ENCODE assay signal across 8 cellular contexts in the genomic region with DNA sequence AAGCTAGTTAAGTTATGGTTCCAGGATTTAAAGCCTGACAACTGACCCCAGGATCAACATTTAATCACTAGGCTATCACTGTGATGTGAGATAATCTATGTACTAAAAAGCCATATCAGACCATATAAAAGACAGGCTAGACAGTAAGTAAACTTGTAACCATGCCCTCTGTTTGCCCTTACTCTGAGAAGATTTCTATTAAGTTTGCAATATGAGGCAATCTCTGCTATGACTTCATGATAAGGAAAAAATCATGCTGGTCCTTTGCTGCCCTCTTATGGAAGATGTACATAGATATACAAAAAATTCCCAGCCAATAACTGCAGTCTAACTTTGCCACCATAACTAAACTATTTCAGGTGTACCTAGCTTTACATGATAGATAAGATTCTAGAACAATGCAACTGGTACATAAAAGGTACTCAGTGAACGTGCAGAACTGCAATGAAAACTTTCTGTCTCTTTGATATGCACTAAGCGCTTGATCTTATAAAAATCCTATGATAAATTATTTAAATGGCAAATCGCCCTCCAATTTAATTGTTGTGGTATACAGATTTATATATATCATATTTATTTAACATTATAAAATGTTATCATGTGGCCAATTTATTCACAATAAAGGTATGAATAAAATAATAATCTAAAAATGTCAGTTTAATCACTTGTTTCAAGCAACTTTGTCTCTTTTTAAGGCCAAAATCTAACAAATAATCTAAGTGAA.
DNase-seq lines count a peak whose midpoint lies in the region; ATAC-seq and TF ChIP-seq lines count a peak whose summit lies in the region.

No MANE protein-coding gene starts in this region.

- intact Hi-C loops in OCI-LY7 (cut with micrococcal nuclease; ENCODE audit: unreplicated experiment): loop anchor here (1.0 kb wide), 1 partner anchor 266 kb away; no protein-coding TSS in a partner anchor

- no peak overlapping the region for H2AFZ ChIP-seq in OCI-LY7 (ENCODE audit: low read length)

- H3K36me3 ChIP-seq in CD8-positive, alpha-beta memory T cell (ENCODE audit: insufficient read depth, low read length): no peaks in the 10 kb centered on the region
- H3K36me3 ChIP-seq in OCI-LY7 (ENCODE audit: insufficient read depth, low read length): peaks cover 20% of the 10 kb centered on the region

- no peaks in the 10 kb centered on the region for H4K20me1 ChIP-seq in OCI-LY7 (ENCODE audit: insufficient read depth, low read length)

- peaks cover 0 to 24% (median 7%) of the 10 kb centered on the region in 3 donors for H3K36me3 Mint-ChIP-seq in CD8-positive, alpha-beta memory T cell
- peaks cover 9% of the 10 kb centered on the region for H3K36me3 Mint-ChIP-seq in central memory CD8-positive, alpha-beta T cell (ENCODE audit: insufficient read depth)

- H3K9me2 ChIP-seq in OCI-LY7 (ENCODE audit: insufficient read depth, low read length): no peaks in the 10 kb centered on the region

- H3K4me1 ChIP-seq in CD8-positive, alpha-beta memory T cell (ENCODE audit: insufficient read depth, low read length): peaks cover 38% of the 10 kb centered on the region
- peaks cover 14% of the 10 kb centered on the region for H3K4me1 ChIP-seq in OCI-LY7 (ENCODE audit: insufficient read depth, low read length, poor library complexity, severe bottlenecking)

- no peaks in the 10 kb centered on the region for H3K9me3 Mint-ChIP-seq in CD8-positive, alpha-beta memory T cell
- no peaks in the 10 kb centered on the region for H3K9me3 Mint-ChIP-seq in central memory CD8-positive, alpha-beta T cell

- TF ChIP-seq CTCF in OCI-LY7 (conservative IDR thresholded peaks at IDR 0.05; ENCODE audit: low read length): peak; percentile 79

- no peaks in the 10 kb centered on the region for H3K9me3 ChIP-seq in CD8-positive, alpha-beta memory T cell (ENCODE audit: low read length)
- no peaks in the 10 kb centered on the region for H3K9me3 ChIP-seq in OCI-LY7 (ENCODE audit: low read length)

- CTCF ChIA-PET in CD8-positive, alpha-beta memory T cell (lab: Charles Lee): interaction anchor here (1.3 to 3.9 kb wide), 9 partner anchors 10 to 265 kb away, joined by 3 to 26 read pairs (median 5); a partner anchor contains a TSS
- CTCF ChIA-PET in HEK293T (lab: Yijun Ruan, JAX) (interaction anchor here (0.6 to 1.1 kb wide), 5 partner anchors 14 to 260 kb away, joined by 3 to 5 read pairs (median 3); no protein-coding TSS in a partner anchor), OCI-LY7 (lab: Charles Lee; ENCODE audit: unreplicated experiment) (interaction anchor here (0.7 kb wide), 1 partner anchor 260 kb away, joined by 3 read pairs; no protein-coding TSS in a partner anchor)

- peak in 2 of 5 donors; percentile 41 to 53 for DNase-seq in CD8-positive, alpha-beta memory T cell
- DNase-seq in HEK293T (ENCODE audit: extremely low spot score) (peak; percentile 45), OCI-LY7 (ENCODE audit: low spot score) (peak; percentile 66), lung microvascular endothelial cell (ENCODE audit: low read depth in 2 of 2) (peak; percentile 80 to 83), activated gamma-delta T cell treated with Interleukin-2 at 50 U/mL for 16 hours (no peak), GOT3 (lab: John Stamatoyannopoulos, UW) (no peak)
- no peak for DNase-seq in central memory CD8-positive, alpha-beta T cell (ENCODE audit: low spot score in 2 of 2)

- no TSS peak for BruUV-seq in OCI-LY7 (replicated peaks; lab: Mats Ljungman, UMichigan)

- no peak overlapping the region for H3K4me3 ChIP-seq in CD8-positive, alpha-beta memory T cell (ENCODE audit: low read length)
- H3K4me3 ChIP-seq in OCI-LY7 (ENCODE audit: low read depth, low read length, poor library complexity, severe bottlenecking): no peak overlapping the region

- H3K27ac ChIP-seq in CD8-positive, alpha-beta memory T cell (ENCODE audit: low read depth, low read length): no peak overlapping the region
- H3K27ac ChIP-seq in OCI-LY7 (ENCODE audit: low read depth, low read length, poor library complexity, severe bottlenecking): no peak overlapping the region

- ATAC-seq in central memory CD8-positive, alpha-beta T cell (replicated peaks; ENCODE audit: extremely low read depth, poor library complexity, severe bottlenecking): peak; percentile 57
- no peak for ATAC-seq in HG03460 (IDR thresholded peaks at IDR 0.05; ENCODE audit: unreplicated experiment)

- H3K4me2 ChIP-seq in OCI-LY7 (ENCODE audit: low read length): no peak overlapping the region

- no peaks in the 10 kb centered on the region for H3K27me3 Mint-ChIP-seq in CD8-positive, alpha-beta memory T cell
- no peaks in the 10 kb centered on the region for H3K27me3 Mint-ChIP-seq in central memory CD8-positive, alpha-beta T cell

- peaks cover 45 to 65% (median 63%) of the 10 kb centered on the region in 3 donors for H3K4me1 Mint-ChIP-seq in CD8-positive, alpha-beta memory T cell
- H3K4me1 Mint-ChIP-seq in central memory CD8-positive, alpha-beta T cell: peaks cover 47% of the 10 kb centered on the region

- POLR2A ChIA-PET in CD8-positive, alpha-beta memory T cell (lab: Charles Lee): no interaction called here
- POLR2A ChIA-PET in HEK293T (lab: Yijun Ruan, JAX): interaction anchor here (1.2 to 3.2 kb wide), 4 partner anchors 10 to 263 kb away, joined by 3 to 17 read pairs (median 12); a partner anchor contains a TSS
- POLR2A ChIA-PET in OCI-LY7 (lab: Charles Lee): interaction anchor here (0.6 to 1.1 kb wide), 2 partner anchors 9 to 11 kb away, joined by 3 read pairs; no protein-coding TSS in a partner anchor

- H3K4me3 Mint-ChIP-seq in CD8-positive, alpha-beta memory T cell: no peak overlapping the region
- H3K4me3 Mint-ChIP-seq in central memory CD8-positive, alpha-beta T cell: no peak overlapping the region

- peak overlapping the region in 7 of 8 donors; percentile 19 to 64 (median 54) for H3K27ac Mint-ChIP-seq in CD8-positive, alpha-beta memory T cell
- no peak overlapping the region for H3K27ac Mint-ChIP-seq in central memory CD8-positive, alpha-beta T cell (ENCODE audit: low read depth)

- no peaks in the 10 kb centered on the region for H3K27me3 ChIP-seq in CD8-positive, alpha-beta memory T cell (ENCODE audit: insufficient read depth, low read length, poor library complexity, severe bottlenecking)

- H3K79me2 ChIP-seq in OCI-LY7 (ENCODE audit: insufficient read depth, low read depth, low read length): peaks cover 50% of the 10 kb centered on the region; the same call in 1 of the 2 replicates

TF ChIP-seq in HEK293T, 16 proteins besides CTCF, POLR2A, EP300 and RAD21:
- TF ChIP-seq CTBP1 (IDR thresholded peaks at IDR 0.05; ENCODE audit: borderline replicate concordance) (0 out of 2 replicates have a peak, but pooled peaks have one; percentile 67), ZNF384 (IDR thresholded peaks at IDR 0.05) (no peak), TARDBP (IDR thresholded peaks at IDR 0.05) (no peak), BHLHE40 (IDR thresholded peaks at IDR 0.05; ENCODE audit: borderline replicate concordance) (no peak), L3MBTL2 (conservative IDR thresholded peaks at IDR 0.05) (no peak), HDGF (IDR thresholded peaks at IDR 0.05; ENCODE audit: borderline replicate concordance) (no peak), FOXK2 (IDR thresholded peaks at IDR 0.05) (no peak), ARNT (IDR thresholded peaks at IDR 0.05) (no peak), NFRKB (IDR thresholded peaks at IDR 0.05) (no peak), SUZ12 (IDR thresholded peaks at IDR 0.05) (no peak), FOXM1 (IDR thresholded peaks at IDR 0.05; ENCODE audit: borderline replicate concordance) (no peak)
- TF ChIP-seq, protein P1, sequence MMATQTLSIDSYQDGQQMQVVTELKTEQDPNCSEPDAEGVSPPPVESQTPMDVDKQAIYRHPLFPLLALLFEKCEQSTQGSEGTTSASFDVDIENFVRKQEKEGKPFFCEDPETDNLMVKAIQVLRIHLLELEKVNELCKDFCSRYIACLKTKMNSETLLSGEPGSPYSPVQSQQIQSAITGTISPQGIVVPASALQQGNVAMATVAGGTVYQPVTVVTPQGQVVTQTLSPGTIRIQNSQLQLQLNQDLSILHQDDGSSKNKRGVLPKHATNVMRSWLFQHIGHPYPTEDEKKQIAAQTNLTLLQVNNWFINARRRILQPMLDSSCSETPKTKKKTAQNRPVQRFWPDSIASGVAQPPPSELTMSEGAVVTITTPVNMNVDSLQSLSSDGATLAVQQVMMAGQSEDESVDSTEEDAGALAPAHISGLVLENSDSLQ (IDR thresholded peaks at IDR 0.05): peak; percentile 81

Comparison
In these comparisons a context has a peak if more than half of its experiments do, and no peak if none do; other contexts are left out.
1. DNase-seq: peak in HEK293T (single experiment), OCI-LY7 (single experiment) and lung microvascular endothelial cell (2 of 2); none in central memory CD8-positive, alpha-beta T cell (0 of 2), activated gamma-delta T cell treated with Interleukin-2 at 50 U/mL for 16 hours (single experiment) and GOT3 (single experiment).